Comparison of ENCODE assay signal across 8 cellular contexts in genomic region chr15:42490743-42491539, GRCh38. TPM values are rescaled to one million over a fixed set of nuclear protein-coding genes. Genes with fewer than 3 reads are reported as not detected.
DNase-seq lines count a peak whose midpoint lies in the region; ATAC-seq and TF ChIP-seq lines count a peak whose summit lies in the region.

ZNF106 (minus strand) TSS chr15:42491141; CDS start chr15:42472289, 18,852 bp downstream.

- intact Hi-C loops in PC-9 (cut with micrococcal nuclease; ENCODE audit: unreplicated experiment): loop anchor here (2.0 kb wide), 1 partner anchor 58 kb away; the partner anchor contains the start of genes HAUS2 and LRRC57

- TF ChIP-seq CTCF in C4-2B (conservative IDR thresholded peaks at IDR 0.05) (no peak), PC-9 (conservative IDR thresholded peaks at IDR 0.05) (no peak)

- no peaks in the 10 kb centered on the region for H3K9me3 ChIP-seq in PC-9 (ENCODE audit: insufficient read depth, low read depth)

- H3K4me1 ChIP-seq in PC-9 (replicated peaks; ENCODE audit: insufficient read depth): peaks cover 22% of the 10 kb centered on the region

- BruUV-seq in PC-9 (replicated peaks; lab: Mats Ljungman, UMichigan): no TSS peak

- peak within 1 kb of the TSS; percentile 89 for H2AFZ ChIP-seq in PC-9

- DNase-seq in KBM-7 (peak; percentile 94), PC-9 (peak; percentile 74 to 84), erythroblast (lab: John Stamatoyannopoulos, UW) (peak; percentile 93 to 95), mucosa of gallbladder (ENCODE audit: low spot score) (peak; percentile 88)
- DNase-seq in activated T-cell treated with anti-CD3 and anti-CD28 coated beads, Interleukin-2, amount 50 U/mL, for 1 hour: peak; percentile 84
- peak; percentile 63 to 65 for DNase-seq in stimulated activated CD8-positive, alpha-beta memory T cell treated with anti-CD3 and anti-CD28 coated beads, Interleukin-4, amount 100 ng/mL, for 4 hours (ENCODE audit: low read depth in 2 of 2, low spot score in 1 of 2)

- in situ Hi-C loops in KBM-7 (cut with MboI; ENCODE audit: low pct_unique_long_range_greater_than_20kb, low sequenced_read_pairs): no loop called here

- TF ChIP-seq POLR2A in erythroblast (IDR thresholded peaks at IDR 0.05; ENCODE audit: low read length): peak; percentile 94

- peak; percentile 43 for ATAC-seq in GM19468 (IDR thresholded peaks at IDR 0.05; ENCODE audit: extremely low read depth, unreplicated experiment)

- H3K36me3 ChIP-seq in PC-9 (ENCODE audit: low read depth): no peaks in the 10 kb centered on the region

- peak within 1 kb of the TSS; percentile 97 for H3K4me2 ChIP-seq in PC-9

- no peaks in the 10 kb centered on the region for H3K27me3 ChIP-seq in PC-9 (ENCODE audit: insufficient read depth, low read depth)

- POLR2A ChIA-PET in PC-9 (lab: Charles Lee; ENCODE audit: unreplicated experiment): interaction anchor here (0.6 to 0.7 kb wide), 4 partner anchors 19 to 1695 kb away, joined by 5 to 8 read pairs (median 6); no protein-coding TSS in a partner anchor

- peaks cover 12% of the 10 kb centered on the region; the same call in 1 of the 2 replicates for H3F3A ChIP-seq in PC-9 (ENCODE audit: insufficient read depth, low read depth)

- H3K4me3 ChIP-seq in PC-9: peak within 1 kb of the TSS; percentile 70

- H3K9me2 ChIP-seq in PC-9 (ENCODE audit: insufficient read depth): no peaks in the 10 kb centered on the region

- peak within 1 kb of the TSS; percentile 75 for H3K27ac ChIP-seq in C4-2B
- H3K27ac ChIP-seq in PC-9: peak within 1 kb of the TSS; percentile 86

- H4K20me1 ChIP-seq in PC-9 (ENCODE audit: insufficient read depth): no peaks in the 10 kb centered on the region; the same call in 1 of the 2 replicates

- CTCF ChIA-PET in PC-9 (lab: Charles Lee): no interaction called here

- peaks cover 25% of the 10 kb centered on the region; the same call in 1 of the 2 replicates for H3K79me2 ChIP-seq in PC-9 (ENCODE audit: low read depth)

RNA-seq across cellular contexts. Expression of gene ZNF106, which starts in this region (rescaled TPM):
- total RNA-seq in PC-9 (2021) (60.1 and 73.4 TPM in 2 replicates), mucosa of gallbladder (66.1 TPM)

Comparison
In these comparisons a context has a peak if more than half of its experiments do, and no peak if none do; other contexts are left out.
1. Peak in every context shown above with its lines: DNase-seq, ATAC-seq, H3K4me3 ChIP-seq and H3K27ac ChIP-seq.